28 cellular contexts compared by ENCODE assay signal in genomic region chr3:65758438-65758837, GRCh38.
"Had no signal": no experiment of that assay in that cellular context is flagged by ENCODE, and none has a peak within 500 bp of the region (broad histone marks: within the 10 kb centered on the region; RNA-seq: fewer than 3 reads in every experiment).

No MANE protein-coding gene starts in this region.

- H3K36me3 Mint-ChIP-seq: activated naive CD4-positive, alpha-beta T cell treated with anti-CD3 and anti-CD28 coated beads, Interleukin-2, amount 50 U/mL, for 72 hours; immature natural killer cell; stimulated activated memory B cell treated with anti-CD40 and anti-IgM and Interleukin-4, amounts not matched to agents 10 μg/mL and 1 μg/mL and 100 μg/mL, for 72 hours; WTC11 had no signal

- H3K27ac Mint-ChIP-seq: activated CD4-positive, alpha-beta memory T cell treated with anti-CD3 and anti-CD28 coated beads, Interleukin-2, amount 10 ng/mL, durations not matched to agents 7 days and 5 days; activated CD4-positive, alpha-beta T cell treated with anti-CD3 and anti-CD28 coated beads, Interleukin-2, amount 10 ng/mL, durations not matched to agents 7 days and 5 days; activated naive CD4-positive, alpha-beta T cell treated with anti-CD3 and anti-CD28 coated beads, Interleukin-2, amount 50 U/mL, for 72 hours; activated T-cell treated with anti-CD3 and anti-CD28 coated beads, Interleukin-2, amount 50 U/mL, for 24 hours; immature natural killer cell; nephron progenitor cell; stimulated activated memory B cell treated with anti-CD40 and anti-IgM and Interleukin-4, amounts not matched to agents 10 μg/mL and 1 μg/mL and 100 μg/mL, for 72 hours; stimulated activated naive CD8-positive, alpha-beta T cell treated with anti-CD3 and anti-CD28 coated beads, Interleukin-15, amount 100 ng/mL, for 72 hours; T-helper 17 cell; WTC11 had no signal

- H3K9me3 Mint-ChIP-seq: activated CD4-positive, alpha-beta memory T cell treated with anti-CD3 and anti-CD28 coated beads, Interleukin-2, amount 10 ng/mL, durations not matched to agents 7 days and 5 days; activated CD4-positive, alpha-beta T cell treated with anti-CD3 and anti-CD28 coated beads, Interleukin-2, amount 10 ng/mL, durations not matched to agents 7 days and 5 days; activated naive CD4-positive, alpha-beta T cell treated with anti-CD3 and anti-CD28 coated beads, Interleukin-2, amount 50 U/mL, for 72 hours; activated T-cell treated with anti-CD3 and anti-CD28 coated beads, Interleukin-2, amount 50 U/mL, for 24 hours; stimulated activated memory B cell treated with anti-CD40 and anti-IgM and Interleukin-4, amounts not matched to agents 10 μg/mL and 1 μg/mL and 100 μg/mL, for 72 hours; WTC11 had no signal

- H3K9me3 ChIP-seq: body of pancreas, lower lobe of right lung, ovary, prostate gland, sigmoid colon, suprapubic skin, tibial nerve had no signal

- H3K27me3 ChIP-seq: body of pancreas, ovary, sigmoid colon, suprapubic skin, tibial nerve had no signal

- H3K4me1 ChIP-seq: prostate gland, sigmoid colon had no signal

- H3K27me3 Mint-ChIP-seq: activated CD4-positive, alpha-beta memory T cell treated with anti-CD3 and anti-CD28 coated beads, Interleukin-2, amount 10 ng/mL, durations not matched to agents 7 days and 5 days; activated CD4-positive, alpha-beta T cell treated with anti-CD3 and anti-CD28 coated beads, Interleukin-2, amount 10 ng/mL, durations not matched to agents 7 days and 5 days; stimulated activated memory B cell treated with anti-CD40 and anti-IgM and Interleukin-4, amounts not matched to agents 10 μg/mL and 1 μg/mL and 100 μg/mL, for 72 hours; stimulated activated naive CD8-positive, alpha-beta T cell treated with anti-CD3 and anti-CD28 coated beads, Interleukin-15, amount 100 ng/mL, for 72 hours; T-helper 17 cell had no signal

- H3K4me1 Mint-ChIP-seq: activated CD4-positive, alpha-beta memory T cell treated with anti-CD3 and anti-CD28 coated beads, Interleukin-2, amount 10 ng/mL, durations not matched to agents 7 days and 5 days; activated CD4-positive, alpha-beta T cell treated with anti-CD3 and anti-CD28 coated beads, Interleukin-2, amount 10 ng/mL, durations not matched to agents 7 days and 5 days; immature natural killer cell; stimulated activated memory B cell treated with anti-CD40 and anti-IgM and Interleukin-4, amounts not matched to agents 10 μg/mL and 1 μg/mL and 100 μg/mL, for 72 hours; stimulated activated naive CD8-positive, alpha-beta T cell treated with anti-CD3 and anti-CD28 coated beads, Interleukin-15, amount 100 ng/mL, for 72 hours; T-helper 17 cell had no signal

- H3K4me3 Mint-ChIP-seq: activated CD4-positive, alpha-beta memory T cell treated with anti-CD3 and anti-CD28 coated beads, Interleukin-2, amount 10 ng/mL, durations not matched to agents 7 days and 5 days; activated CD4-positive, alpha-beta T cell treated with anti-CD3 and anti-CD28 coated beads, Interleukin-2, amount 10 ng/mL, durations not matched to agents 7 days and 5 days; activated T-cell treated with anti-CD3 and anti-CD28 coated beads, Interleukin-2, amount 50 U/mL, for 24 hours; immature natural killer cell; nephron progenitor cell; stimulated activated memory B cell treated with anti-CD40 and anti-IgM and Interleukin-4, amounts not matched to agents 10 μg/mL and 1 μg/mL and 100 μg/mL, for 72 hours; stimulated activated naive CD8-positive, alpha-beta T cell treated with anti-CD3 and anti-CD28 coated beads, Interleukin-15, amount 100 ng/mL, for 72 hours; T-helper 17 cell; WTC11 had no signal

- H3K27ac ChIP-seq: body of pancreas, lower lobe of right lung, ovary, prostate gland, sigmoid colon, suprapubic skin, tibial nerve had no signal

- ATAC-seq: activated naive CD4-positive, alpha-beta T cell treated with anti-CD3 and anti-CD28 coated beads, Interleukin-2, amount 50 U/mL, for 72 hours; body of pancreas; left lobe of liver; lower lobe of right lung; stimulated activated memory B cell treated with anti-CD40 and anti-IgM and Interleukin-4, amounts not matched to agents 10 μg/mL and 1 μg/mL and 100 μg/mL, for 72 hours; stimulated activated naive CD8-positive, alpha-beta T cell treated with anti-CD3 and anti-CD28 coated beads, Interleukin-15, amount 100 ng/mL, for 72 hours; T-helper 17 cell; WTC11 had no signal

- H3K36me3 ChIP-seq: lower lobe of right lung, ovary, prostate gland, sigmoid colon, suprapubic skin, tibial nerve had no signal

- H3K4me3 ChIP-seq: body of pancreas, lower lobe of right lung, ovary, prostate gland, sigmoid colon, suprapubic skin had no signal

- DNase-seq: activated CD4-positive, alpha-beta memory T cell treated with anti-CD3 and anti-CD28 coated beads, Interleukin-2, amount 10 ng/mL, durations not matched to agents 7 days and 5 days; activated CD4-positive, alpha-beta T cell treated with anti-CD3 and anti-CD28 coated beads for 1 hour; activated CD4-positive, alpha-beta T cell treated with anti-CD3 and anti-CD28 coated beads, Interleukin-2, amount 10 ng/mL, durations not matched to agents 7 days and 5 days; activated CD8-positive, alpha-beta memory T cell treated with anti-CD3 and anti-CD28 coated beads, Interleukin-2, amount 50 U/mL, for 48 hours; activated gamma-delta T cell; activated T-cell treated with anti-CD3 and anti-CD28 coated beads, Interleukin-2, amount 50 U/mL, for 24 hours; body of pancreas; cerebellar nuclear complex; cortex of kidney; foreskin fibroblast; immature natural killer cell; lower lobe of right lung; nephron progenitor cell; ovary; sigmoid colon; small intestine; stimulated activated CD4-positive, alpha-beta T cell treated with anti-CD3 and anti-CD28 coated beads, Interleukin-1b, Interleukin-23, amount 100 ng/mL, for 48 hours; stimulated activated CD4-positive, alpha-beta T cell treated with anti-CD3 and anti-CD28 coated beads, Interleukin-4, amount 100 ng/mL, for 4 hours; stimulated activated CD8-positive, alpha-beta memory T cell treated with anti-CD3 and anti-CD28 coated beads, Interleukin-4, amount 100 ng/mL, for 48 hours; stimulated activated naive CD8-positive, alpha-beta T cell treated with anti-CD3 and anti-CD28 coated beads, Interleukin-15, amount 100 ng/mL, for 72 hours; T-helper 17 cell had no signal
